Comparison of ENCODE assay signal across 8 cellular contexts in the genomic region with DNA sequence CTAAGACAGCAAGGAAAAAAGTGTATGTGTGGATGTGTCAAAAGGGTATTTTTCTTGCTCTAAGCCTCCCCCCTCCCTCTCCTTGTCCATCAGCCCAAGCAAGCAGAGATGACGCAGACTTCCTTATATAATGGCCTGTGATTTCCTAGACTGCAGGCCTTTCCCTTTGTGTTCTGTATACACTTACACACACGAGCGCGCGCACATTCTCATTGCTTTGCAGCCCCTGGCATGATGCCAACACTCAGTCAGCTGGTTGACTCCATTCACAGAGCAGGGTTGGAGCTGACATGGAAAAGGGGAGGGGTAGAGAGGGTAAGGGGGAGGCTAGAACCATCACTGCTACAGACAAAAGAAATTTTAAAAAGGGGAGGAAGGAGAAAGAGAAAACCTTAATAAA. TPM values are rescaled to one million over a fixed set of nuclear protein-coding genes. Genes with fewer than 3 reads are reported as not detected.
DNase-seq lines count a peak whose midpoint lies in the region; ATAC-seq, FAIRE-seq and TF ChIP-seq lines count a peak whose summit lies in the region.

No MANE protein-coding gene starts in this region.

- H3K27me3 ChIP-seq in SU-DHL-6 (ENCODE audit: low read length) (no peaks in the 10 kb centered on the region), stomach smooth muscle (ENCODE audit: control insufficient read depth in 1 of 2, insufficient read depth in 2 of 2, low read length in 2 of 2) (no peaks in the 10 kb centered on the region)
- no peaks in the 10 kb centered on the region for H3K27me3 ChIP-seq in effector memory CD4-positive, alpha-beta T cell (replicated peaks; ENCODE audit: control insufficient read depth, insufficient read depth, low read length, poor library complexity, severe bottlenecking)

- peaks cover 9% of the 10 kb centered on the region for H3K4me1 ChIP-seq in mesodermal cell (ENCODE audit: control insufficient read depth, insufficient read depth, low read length, poor library complexity, severe bottlenecking)
- H3K4me1 ChIP-seq in stomach smooth muscle (ENCODE audit: control insufficient read depth, insufficient read depth, low read length), result peaks cover 16% of the 10 kb centered on the region
- no peaks in the 10 kb centered on the region for H3K4me1 ChIP-seq in effector memory CD4-positive, alpha-beta T cell (ENCODE audit: control insufficient read depth, insufficient read depth, low read length, poor library complexity, severe bottlenecking)

- H3K79me2 ChIP-seq in SU-DHL-6 (ENCODE audit: insufficient read depth, low read length), result peaks cover 96% of the 10 kb centered on the region

- H3K4me3 ChIP-seq in SU-DHL-6 (ENCODE audit: insufficient read depth, low read length, poor library complexity, severe bottlenecking) (no peak overlapping the region), mesodermal cell (ENCODE audit: extremely low read depth, insufficient read depth, low read length, poor library complexity, severe bottlenecking) (no peak overlapping the region), stomach smooth muscle (ENCODE audit: low read length in 2 of 2) (peak overlapping the region in 1 of 2 donors; percentile 9)
- H3K4me3 ChIP-seq in effector memory CD4-positive, alpha-beta T cell (ENCODE audit: insufficient read depth, low read depth, low read length, poor library complexity, severe bottlenecking), result no peak overlapping the region

- peak; percentile 65 for DNase-seq in AG20443 (ENCODE audit: low spot score)
- peak; percentile 96 for DNase-seq in NCI-H1048 (lab: John Stamatoyannopoulos, UW)
- no peak for DNase-seq in effector memory CD4-positive, alpha-beta T cell

- TF ChIP-seq CTCF in SU-DHL-6 (IDR thresholded peaks at IDR 0.05; ENCODE audit: insufficient read depth, low read length, poor library complexity, severe bottlenecking), result no peak

- peak overlapping the region; percentile 31 for H3K4me2 ChIP-seq in SU-DHL-6 (ENCODE audit: low read depth, low read length, poor library complexity, severe bottlenecking)

- 89 to 95% methylated on average over 1 to 5 of the region's 5 CpGs for WGBS in mesodermal cell (ENCODE audit: insufficient coverage in 2 of 2), 2 experiments

- peaks cover 28% of the 10 kb centered on the region for H3F3A ChIP-seq in SU-DHL-6 (ENCODE audit: insufficient read depth)

- H3K27ac ChIP-seq in SU-DHL-6 (ENCODE audit: low read depth, low read length) (peak overlapping the region; percentile 29), mesodermal cell (ENCODE audit: low read depth, low read length, severe bottlenecking) (peak overlapping the region; percentile 69), stomach smooth muscle (ENCODE audit: low read length) (peak overlapping the region; percentile 0)
- no peak overlapping the region for H3K27ac ChIP-seq in effector memory CD4-positive, alpha-beta T cell (ENCODE audit: insufficient read depth, low read length, poor library complexity, severe bottlenecking)

- ATAC-seq in HG02885 (IDR thresholded peaks at IDR 0.05; ENCODE audit: poor library complexity, unreplicated experiment), result no peak

- no peak overlapping the region for H2AFZ ChIP-seq in SU-DHL-6 (ENCODE audit: low read depth, low read length, severe bottlenecking)

- H3K9me3 ChIP-seq in SU-DHL-6 (ENCODE audit: insufficient read depth, low read length) (no peaks in the 10 kb centered on the region), mesodermal cell (ENCODE audit: control insufficient read depth, low read length) (no peaks in the 10 kb centered on the region), stomach smooth muscle (ENCODE audit: control insufficient read depth in 2 of 2, low read length in 2 of 2) (no peaks in the 10 kb centered on the region)
- H3K9me3 ChIP-seq in effector memory CD4-positive, alpha-beta T cell (ENCODE audit: control insufficient read depth, low read length), result no peaks in the 10 kb centered on the region

- H3K9ac ChIP-seq in SU-DHL-6 (ENCODE audit: low read length), result no peak overlapping the region
- H3K9ac ChIP-seq in stomach smooth muscle (ENCODE audit: low read length in 2 of 2), result no peak overlapping the region

- H3K36me3 ChIP-seq in SU-DHL-6 (ENCODE audit: low read length) (no peaks in the 10 kb centered on the region), mesodermal cell (ENCODE audit: control insufficient read depth, insufficient read depth, low read length) (peaks cover 4% of the 10 kb centered on the region), stomach smooth muscle (ENCODE audit: control insufficient read depth in 2 of 2, insufficient read depth in 2 of 2, low read length in 2 of 2) (no peaks in the 10 kb centered on the region)
- H3K36me3 ChIP-seq in effector memory CD4-positive, alpha-beta T cell (ENCODE audit: control insufficient read depth, insufficient read depth, low read length), result no peaks in the 10 kb centered on the region

- no peaks in the 10 kb centered on the region for H4K20me1 ChIP-seq in SU-DHL-6 (ENCODE audit: low read depth, low read length)

- peak; percentile 61 for FAIRE-seq in endometrium (lab: Jason Lieb, UNC)

- no peaks in the 10 kb centered on the region for H3K9me2 ChIP-seq in SU-DHL-6 (replicated peaks; ENCODE audit: insufficient read depth, low read length)

RNA-seq across cellular contexts. Expression of a gene that starts 41.8 kb away (rescaled TPM):
- polyA plus RNA-seq in mesodermal cell (2013, experiment 1 of 2), result 24.6 TPM
- polyA plus RNA-seq in mesodermal cell (2013, experiment 2 of 2), result 17.9 TPM

Comparison
In these comparisons a context has a peak if more than half of its experiments do, and no peak if none do; other contexts are left out.
1. DNase-seq: peak in AG20443 (single experiment) and NCI-H1048 (single experiment); none in effector memory CD4-positive, alpha-beta T cell (0 of 3).